Comparison of ENCODE assay signal across 8 cellular contexts in genomic region chr2:85827879-85828569, GRCh38.
DNase-seq lines count a peak whose midpoint lies in the region; ATAC-seq and TF ChIP-seq lines count a peak whose summit lies in the region.

No MANE protein-coding gene starts in this region.

- no peaks in the 10 kb centered on the region for H3K9me3 Mint-ChIP-seq in T-cell

- WGBS in suprapubic skin, result 58% methylated on average over 18 of the region's 18 CpGs

- H3K27ac Mint-ChIP-seq in T-cell, result peak overlapping the region; percentile 52 to 59

- no peaks in the 10 kb centered on the region for H3K36me3 ChIP-seq in left lung
- no peaks in the 10 kb centered on the region for H3K36me3 ChIP-seq in suprapubic skin

- peak overlapping the region in 1 of 3 donors; percentile 28 for H3K4me3 Mint-ChIP-seq in T-cell

- TF ChIP-seq CTCF in left lung (IDR thresholded peaks at IDR 0.05), result no peak
- TF ChIP-seq CTCF in suprapubic skin (IDR thresholded peaks at IDR 0.05), result no peak

- peaks cover 25 to 30% (median 27%) of the 10 kb centered on the region in 3 donors for H3K4me1 Mint-ChIP-seq in T-cell

- POLR2A ChIA-PET in T-cell (lab: Charles Lee), result interaction anchor here in 1 of 2 donors (0.5 to 0.8 kb wide), 4 partner anchors 25 to 252 kb away, joined by 3 to 4 read pairs (median 4); no protein-coding TSS in a partner anchor

- CTCF ChIA-PET in T-cell (lab: Charles Lee), result interaction anchor here (0.5 to 8.4 kb wide), 50 partner anchors 8 to 618 kb away, joined by 3 to 154 read pairs (median 4); partner anchors contain the start of genes ST3GAL5 (in 2 of the 2), POLR1A (in 1 of the 2) and PTCD3 (in 1 of the 2)

- no peaks in the 10 kb centered on the region for H3K27me3 ChIP-seq in left lung
- H3K27me3 ChIP-seq in suprapubic skin, result no peaks in the 10 kb centered on the region

- no peak for TF ChIP-seq POLR2A in suprapubic skin (IDR thresholded peaks at IDR 0.05)

- intact Hi-C loops in left lung (cut with DNase I), result loop anchor here in 1 of 2 donors (5.0 kb wide), 1 partner anchor 249 kb away; no protein-coding TSS in a partner anchor

- peak; percentile 56 for DNase-seq in activated CD8-positive, alpha-beta memory T cell treated with anti-CD3 and anti-CD28 coated beads for 24 hours
- no peak for DNase-seq in activated CD8-positive, alpha-beta memory T cell treated with anti-CD3 and anti-CD28 coated beads, Interleukin-2, amount 50 U/mL, for 4 hours
- DNase-seq in T-cell, result no peak
- no peak for DNase-seq in left lung
- DNase-seq in suprapubic skin (ENCODE audit: low spot score in 2 of 2), result no peak
- no peak for DNase-seq in DMS153 (lab: John Stamatoyannopoulos, UW)
- DNase-seq in NCI-H2171 treated with DMSO at 0.1 percent for 48 hours (lab: John Stamatoyannopoulos, UW), result no peak
- no peak for DNase-seq in SHP77 (lab: John Stamatoyannopoulos, UW)

- H3K4me1 ChIP-seq in left lung (peaks cover 0 to 6% of the 10 kb centered on the region in 2 donors), suprapubic skin (peaks cover 5% of the 10 kb centered on the region)

- H3K27ac ChIP-seq in left lung, result no peak overlapping the region
- H3K27ac ChIP-seq in suprapubic skin, result no peak overlapping the region

- H3K27me3 Mint-ChIP-seq in T-cell, result peaks cover 0 to 2% of the 10 kb centered on the region in 2 donors

- H3K4me3 ChIP-seq in left lung (no peak overlapping the region), suprapubic skin (peak overlapping the region; percentile 12)

- no peaks in the 10 kb centered on the region for H3K36me3 Mint-ChIP-seq in T-cell

- TF ChIP-seq EP300 in suprapubic skin (IDR thresholded peaks at IDR 0.05), result no peak

- no peak for ATAC-seq in T-cell (replicated peaks in 1 of 4)
- ATAC-seq in left lung, result peak; percentile 9

- no peaks in the 10 kb centered on the region for H3K9me3 ChIP-seq in left lung
- no peaks in the 10 kb centered on the region for H3K9me3 ChIP-seq in suprapubic skin
